16 cellular contexts compared by ENCODE assay signal in genomic region chrX:98380106-98380505, GRCh38.
"Had no signal": no experiment of that assay in that cellular context is flagged by ENCODE, and none has a peak within 500 bp of the region (broad histone marks: within the 10 kb centered on the region; RNA-seq: fewer than 3 reads in every experiment).

No MANE protein-coding gene starts in this region.

- H3K4me1 Mint-ChIP-seq: activated CD4-positive, alpha-beta T cell treated with anti-CD3 and anti-CD28 coated beads, Interleukin-2, amount 10 ng/mL, durations not matched to agents 7 days and 5 days; brain; central memory CD8-positive, alpha-beta T cell; stimulated activated effector memory CD8-positive, alpha-beta T cell treated with anti-CD3 and anti-CD28 coated beads, Interleukin-12 subunit alpha, Interleukin-12 subunit beta, amount 100 ng/mL, for 72 hours had no signal

- DNase-seq: activated CD4-positive, alpha-beta T cell treated with anti-CD3 and anti-CD28 coated beads, Interleukin-2, amount 10 ng/mL, durations not matched to agents 7 days and 5 days; activated CD4-positive, CD25-positive, alpha-beta regulatory T cell; activated effector memory CD4-positive, alpha-beta T cell treated with Interleukin-2 at 50 U/mL for 16 hours; activated T-cell treated with anti-CD3 and anti-CD28 coated beads, Interleukin-2, amount 50 U/mL, for 1 hour; amygdala; glutamatergic neuron; kidney glomerular epithelial cell; thyroid gland had no signal

- H3K27me3 Mint-ChIP-seq: activated CD4-positive, alpha-beta T cell treated with anti-CD3 and anti-CD28 coated beads, Interleukin-2, amount 10 ng/mL, durations not matched to agents 7 days and 5 days; activated naive CD8-positive, alpha-beta T cell; central memory CD8-positive, alpha-beta T cell; dendritic cell treated with granulocyte-macrophage colony-stimulating factor and Interleukin-4, amounts not matched to agents 40 ng/mL and 50 ng/mL, for 4 days had no signal

- H3K4me1 ChIP-seq: esophagus muscularis mucosa, thyroid gland had no signal

- H3K4me3 Mint-ChIP-seq: activated CD4-positive, alpha-beta T cell treated with anti-CD3 and anti-CD28 coated beads, Interleukin-2, amount 10 ng/mL, durations not matched to agents 7 days and 5 days; activated naive CD8-positive, alpha-beta T cell; brain; central memory CD8-positive, alpha-beta T cell; dendritic cell treated with granulocyte-macrophage colony-stimulating factor and Interleukin-4, amounts not matched to agents 40 ng/mL and 50 ng/mL, for 4 days; stimulated activated effector memory CD8-positive, alpha-beta T cell treated with anti-CD3 and anti-CD28 coated beads, Interleukin-12 subunit alpha, Interleukin-12 subunit beta, amount 100 ng/mL, for 72 hours; T-helper 1 cell treated with Interleukin-12 subunit alpha and Interleukin-12 subunit beta and Interleukin-4 antibody, amounts not matched to agents 30 μg/mL and 1 μg/mL, for 36 hours had no signal

- ATAC-seq: SK-N-SH treated with all-trans-retinoic acid at 6 μM for 48 hours; stimulated activated effector memory CD8-positive, alpha-beta T cell treated with anti-CD3 and anti-CD28 coated beads, Interleukin-12 subunit alpha, Interleukin-12 subunit beta, amount 100 ng/mL, for 72 hours had no signal

- H3K9me3 ChIP-seq: thyroid gland had no signal

- H3K36me3 ChIP-seq: esophagus muscularis mucosa, thyroid gland had no signal

- H3K36me3 Mint-ChIP-seq: activated naive CD8-positive, alpha-beta T cell; brain; stimulated activated effector memory CD8-positive, alpha-beta T cell treated with anti-CD3 and anti-CD28 coated beads, Interleukin-12 subunit alpha, Interleukin-12 subunit beta, amount 100 ng/mL, for 72 hours had no signal

- H3K27me3 ChIP-seq: esophagus muscularis mucosa, thyroid gland had no signal

- H3K27ac Mint-ChIP-seq: activated CD4-positive, alpha-beta T cell treated with anti-CD3 and anti-CD28 coated beads, Interleukin-2, amount 10 ng/mL, durations not matched to agents 7 days and 5 days; activated naive CD8-positive, alpha-beta T cell; brain; dendritic cell treated with granulocyte-macrophage colony-stimulating factor and Interleukin-4, amounts not matched to agents 40 ng/mL and 50 ng/mL, for 4 days; stimulated activated effector memory CD8-positive, alpha-beta T cell treated with anti-CD3 and anti-CD28 coated beads, Interleukin-12 subunit alpha, Interleukin-12 subunit beta, amount 100 ng/mL, for 72 hours; T-helper 1 cell treated with Interleukin-12 subunit alpha and Interleukin-12 subunit beta and Interleukin-4 antibody, amounts not matched to agents 30 μg/mL and 1 μg/mL, for 36 hours had no signal

- H3K4me3 ChIP-seq: esophagus muscularis mucosa, thyroid gland had no signal

- H3K27ac ChIP-seq: esophagus muscularis mucosa, thyroid gland had no signal
